In the genomic region with DNA sequence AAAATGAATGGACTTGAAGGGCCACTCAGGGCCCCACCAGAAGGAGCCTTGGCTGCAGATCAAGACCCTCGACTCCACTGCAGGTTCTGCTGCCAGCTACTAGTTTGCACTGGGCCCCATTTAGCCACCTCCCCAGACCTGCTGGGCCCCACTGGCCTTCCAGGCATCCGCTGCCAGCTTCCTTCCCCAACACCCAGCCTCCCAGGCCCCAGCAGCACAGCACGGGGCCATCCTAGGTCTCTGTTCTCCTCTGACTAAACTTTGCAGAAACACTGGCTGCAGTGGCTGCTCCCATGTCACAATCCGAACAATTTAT, we compare ENCODE assay signal across 9 cellular contexts.
DNase-seq lines count a peak whose midpoint lies in the region; ATAC-seq, FAIRE-seq and TF ChIP-seq lines count a peak whose summit lies in the region.
"Had no signal": no experiment of that assay in that cellular context is flagged by ENCODE, and none has a peak within 500 bp of the region (broad histone marks: within the 10 kb centered on the region; RNA-seq: fewer than 3 reads in every experiment).

No MANE protein-coding gene starts in this region.

- H4K20me1 ChIP-seq in K562 (replicated peaks; ENCODE audit: control insufficient read depth, insufficient read depth, low read length), result peaks cover 5% of the 10 kb centered on the region; the same call in 1 of the 2 replicates

- no peak overlapping the region for H2AFZ ChIP-seq in K562 (ENCODE audit: low read depth, low read length)

- no peaks in the 10 kb centered on the region for H3K9me3 ChIP-seq in CD4-positive, alpha-beta T cell (ENCODE audit: control insufficient read depth, low read length)
- no peaks in the 10 kb centered on the region for H3K9me3 ChIP-seq in K562 (replicated peaks; ENCODE audit: control insufficient read depth, insufficient read depth, low read depth, low read length)

- BruUV-seq in K562 (replicated peaks; lab: Mats Ljungman, UMichigan), result no TSS peak

- H3K36me3 Mint-ChIP-seq in CD4-positive, alpha-beta T cell (ENCODE audit: low read depth), result peaks cover 45% of the 10 kb centered on the region
- H3K36me3 Mint-ChIP-seq in natural killer cell, result no peaks in the 10 kb centered on the region

- H3K4me1 Mint-ChIP-seq in CD4-positive, alpha-beta T cell (ENCODE audit: low read depth), result peaks cover 95% of the 10 kb centered on the region
- H3K4me1 Mint-ChIP-seq in natural killer cell, result peaks cover 77 to 95% of the 10 kb centered on the region in 2 donors

- in situ Hi-C loops in K562 (cut with MboI), result no loop called here

- CTCF ChIA-PET in CD4-positive, alpha-beta T cell (lab: Charles Lee), result interaction anchor here (0.6 to 0.8 kb wide), 3 partner anchors 23 to 164 kb away, joined by 3 to 4 read pairs (median 3); no protein-coding TSS in a partner anchor
- CTCF ChIA-PET in K562 (lab: Yijun Ruan, JAX; ENCODE audit: low intra/inter-chr PET ratio), result no interaction called here

- no peak for TF ChIP-seq POLR2A in K562 (conservative IDR thresholded peaks at IDR 0.05)

- H3K27me3 Mint-ChIP-seq in CD4-positive, alpha-beta T cell, result no peaks in the 10 kb centered on the region
- no peaks in the 10 kb centered on the region for H3K27me3 Mint-ChIP-seq in natural killer cell (ENCODE audit: low read depth in 2 of 2)

- intact Hi-C loops in CD4-positive, alpha-beta T cell (cut with DNase I, micrococcal nuclease), result no loop called here
- intact Hi-C loops in K562 (cut with micrococcal nuclease), result no loop called here
- intact Hi-C loops in natural killer cell (cut with micrococcal nuclease), result no loop called here

- peak overlapping the region; percentile 81 for H3K4me3 Mint-ChIP-seq in CD4-positive, alpha-beta T cell
- peak overlapping the region; percentile 80 for H3K4me3 Mint-ChIP-seq in natural killer cell

- H3K9me1 ChIP-seq in K562 (ENCODE audit: control insufficient read depth, insufficient read depth, low read length), result no peaks in the 10 kb centered on the region

- ATAC-seq in CD4-positive, alpha-beta T cell (ENCODE audit: poor library complexity), result no peak
- ATAC-seq in K562 (no peak), natural killer cell (no peak), HG03571 (IDR thresholded peaks at IDR 0.05; ENCODE audit: unreplicated experiment) (no peak)

- peak overlapping the region in 1 of 2 experiments; percentile 74; a peak in 1 of 4 replicates for H3K9ac ChIP-seq in K562 (ENCODE audit: insufficient read depth in 1 of 2, low read depth in 2 of 2, low read length in 2 of 2)
- H3K9ac ChIP-seq: KMS-11 had no signal

- FAIRE-seq in K562 (lab: Jason Lieb, UNC), result no peak
- FAIRE-seq in HTR-8/SVneo (lab: Jason Lieb, UNC), result no peak

- no peak for TF ChIP-seq CTCF in CD4-positive, alpha-beta T cell (IDR thresholded peaks at IDR 0.05)
- TF ChIP-seq CTCF in K562 (IDR thresholded peaks at IDR 0.05 in 2 of 3, conservative IDR thresholded peaks at IDR 0.05 in 1 of 3; ENCODE audit: insufficient read depth in 2 of 3, low read depth in 1 of 3, low read length in 3 of 3), result no peak
- no peak for TF ChIP-seq CTCF in natural killer cell (IDR thresholded peaks at IDR 0.05)

- H3K36me3 ChIP-seq in K562 (ENCODE audit: control insufficient read depth, insufficient read depth, low read length), result no peaks in the 10 kb centered on the region

- no peak for DNase-seq in CD4-positive, alpha-beta T cell
- DNase-seq in NCI-H2029 treated with DMSO at 0.1 percent for 48 hours (lab: John Stamatoyannopoulos, UW) (peak; percentile 51), K562 (ENCODE audit: extremely low read depth in 1 of 4, low spot score in 3 of 4) (no peak), natural killer cell (no peak), HTR-8/SVneo (ENCODE audit: insufficient read length, low spot score) (no peak), NCI-H2196 treated with DMSO at 0.1 percent for 48 hours (lab: John Stamatoyannopoulos, UW; ENCODE audit: unreplicated experiment) (no peak), cerebellar nuclear complex (lab: John Stamatoyannopoulos, UW) (no peak)

- peaks cover 18 to 21% of the 10 kb centered on the region in 2 experiments for H3K4me1 ChIP-seq in K562 (replicated peaks in 1 of 2; ENCODE audit: control insufficient read depth in 2 of 2, insufficient read depth in 2 of 2, low read length in 2 of 2)

- POLR2A ChIA-PET in CD4-positive, alpha-beta T cell (lab: Charles Lee), result interaction anchor here (0.6 to 2.1 kb wide), 5 partner anchors 29 to 106 kb away, joined by 3 to 9 read pairs (median 4); no protein-coding TSS in a partner anchor
- POLR2A ChIA-PET in K562 (lab: Yijun Ruan, JAX), result interaction anchor here (1.2 kb wide), 1 partner anchor 71 kb away, joined by 3 read pairs; no protein-coding TSS in a partner anchor

- H3K79me2 ChIP-seq in K562 (ENCODE audit: control insufficient read depth, insufficient read depth, low read length), result no peaks in the 10 kb centered on the region

- H3K27ac Mint-ChIP-seq in CD4-positive, alpha-beta T cell, result peak overlapping the region; percentile 76
- peak overlapping the region; percentile 81 to 82 for H3K27ac Mint-ChIP-seq in natural killer cell

- no peaks in the 10 kb centered on the region for H3K27me3 ChIP-seq in CD4-positive, alpha-beta T cell (ENCODE audit: control insufficient read depth, insufficient read depth, low read length)
- H3K27me3 ChIP-seq in K562 (ENCODE audit: control insufficient read depth in 2 of 2, insufficient read depth in 2 of 2, low read length in 2 of 2), result no peaks in the 10 kb centered on the region

- H3K27ac ChIP-seq in CD4-positive, alpha-beta T cell (ENCODE audit: low read depth, low read length), result peak overlapping the region; percentile 30
- no peak overlapping the region for H3K27ac ChIP-seq in K562 (ENCODE audit: extremely low read depth, low read depth, low read length)
- H3K27ac ChIP-seq: KMS-11 had no signal

- no peak overlapping the region for H3K4me3 ChIP-seq in K562

- no peaks in the 10 kb centered on the region for H3K9me3 Mint-ChIP-seq in CD4-positive, alpha-beta T cell
- H3K9me3 Mint-ChIP-seq in natural killer cell, result no peaks in the 10 kb centered on the region

- no peak for TF ChIP-seq EP300 in K562 (IDR thresholded peaks at IDR 0.05; ENCODE audit: low read length)

- TF ChIP-seq RAD21 in K562 (CRISPR knock-in tag; conservative IDR thresholded peaks at IDR 0.05 in 1 of 2, IDR thresholded peaks at IDR 0.05 in 1 of 2), result no peak

- no peak overlapping the region for H3K4me2 ChIP-seq in K562 (ENCODE audit: insufficient read depth, low read length)
- H3K4me2 ChIP-seq: KMS-11 had no signal

- 76% methylated on average over 4 of the region's 4 CpGs for WGBS in K562 (ENCODE audit: insufficient coverage, low coverage, missing lambda C conversion rate)

TF ChIP-seq in K562, 482 proteins besides CTCF, POLR2A, EP300 and RAD21:
- TF ChIP-seq, protein P1, sequence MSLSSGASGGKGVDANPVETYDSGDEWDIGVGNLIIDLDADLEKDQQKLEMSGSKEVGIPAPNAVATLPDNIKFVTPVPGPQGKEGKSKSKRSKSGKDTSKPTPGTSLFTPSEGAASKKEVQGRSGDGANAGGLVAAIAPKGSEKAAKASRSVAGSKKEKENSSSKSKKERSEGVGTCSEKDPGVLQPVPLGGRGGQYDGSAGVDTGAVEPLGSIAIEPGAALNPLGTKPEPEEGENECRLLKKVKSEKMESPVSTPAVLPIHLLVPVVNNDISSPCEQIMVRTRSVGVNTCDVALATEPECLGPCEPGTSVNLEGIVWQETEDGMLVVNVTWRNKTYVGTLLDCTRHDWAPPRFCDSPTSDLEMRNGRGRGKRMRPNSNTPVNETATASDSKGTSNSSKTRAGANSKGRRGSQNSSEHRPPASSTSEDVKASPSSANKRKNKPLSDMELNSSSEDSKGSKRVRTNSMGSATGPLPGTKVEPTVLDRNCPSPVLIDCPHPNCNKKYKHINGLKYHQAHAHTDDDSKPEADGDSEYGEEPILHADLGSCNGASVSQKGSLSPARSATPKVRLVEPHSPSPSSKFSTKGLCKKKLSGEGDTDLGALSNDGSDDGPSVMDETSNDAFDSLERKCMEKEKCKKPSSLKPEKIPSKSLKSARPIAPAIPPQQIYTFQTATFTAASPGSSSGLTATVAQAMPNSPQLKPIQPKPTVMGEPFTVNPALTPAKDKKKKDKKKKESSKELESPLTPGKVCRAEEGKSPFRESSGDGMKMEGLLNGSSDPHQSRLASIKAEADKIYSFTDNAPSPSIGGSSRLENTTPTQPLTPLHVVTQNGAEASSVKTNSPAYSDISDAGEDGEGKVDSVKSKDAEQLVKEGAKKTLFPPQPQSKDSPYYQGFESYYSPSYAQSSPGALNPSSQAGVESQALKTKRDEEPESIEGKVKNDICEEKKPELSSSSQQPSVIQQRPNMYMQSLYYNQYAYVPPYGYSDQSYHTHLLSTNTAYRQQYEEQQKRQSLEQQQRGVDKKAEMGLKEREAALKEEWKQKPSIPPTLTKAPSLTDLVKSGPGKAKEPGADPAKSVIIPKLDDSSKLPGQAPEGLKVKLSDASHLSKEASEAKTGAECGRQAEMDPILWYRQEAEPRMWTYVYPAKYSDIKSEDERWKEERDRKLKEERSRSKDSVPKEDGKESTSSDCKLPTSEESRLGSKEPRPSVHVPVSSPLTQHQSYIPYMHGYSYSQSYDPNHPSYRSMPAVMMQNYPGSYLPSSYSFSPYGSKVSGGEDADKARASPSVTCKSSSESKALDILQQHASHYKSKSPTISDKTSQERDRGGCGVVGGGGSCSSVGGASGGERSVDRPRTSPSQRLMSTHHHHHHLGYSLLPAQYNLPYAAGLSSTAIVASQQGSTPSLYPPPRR (CRISPR knock-in tag; IDR thresholded peaks at IDR 0.05; ENCODE audit: borderline replicate concordance), result 0 out of 2 replicates have a peak, but pooled peaks have one; percentile 28
- no peak for TF ChIP-seq POLR2AphosphoS2 (IDR thresholded peaks at IDR 0.05; ENCODE audit: low read length)
- TF ChIP-seq CEBPG (CRISPR knock-in tag; IDR thresholded peaks at IDR 0.05), result peak; percentile 23; the same call in 1 of the 2 replicates
- no peak for TF ChIP-seq CEBPG (tag; conservative IDR thresholded peaks at IDR 0.05 in 1 of 2, IDR thresholded peaks at IDR 0.05 in 1 of 2)
- no peak for TF ChIP-seq ZBTB1 (CRISPR knock-in tag; IDR thresholded peaks at IDR 0.05; ENCODE audit: borderline replicate concordance, low read depth)
